ENCODE assay signal across 9 cellular contexts in genomic region chr3:171874251-171874679, GRCh38. TPM values are rescaled to one million over a fixed set of nuclear protein-coding genes. Genes with fewer than 3 reads are reported as not detected.
DNase-seq lines count a peak whose midpoint lies in the region.
"Had no signal": no experiment of that assay in that cellular context is flagged by ENCODE, and none has a peak within 500 bp of the region (broad histone marks: within the 10 kb centered on the region; RNA-seq: fewer than 3 reads in every experiment).

No MANE protein-coding gene starts in this region.

- peak overlapping the region; percentile 52 for H3K4me3 ChIP-seq in SK-N-MC
- no peak overlapping the region for H3K4me3 ChIP-seq in rectal smooth muscle tissue (ENCODE audit: low read length)

- H3K4me1 Mint-ChIP-seq in T-helper 2 cell treated with Interferon-gamma antibody and Interleukin-4, amounts not matched to agents 5 μg/mL and 100 μg/mL, for 36 hours (ENCODE audit: low read depth) = peaks cover 5% of the 10 kb centered on the region

- H3K27me3 Mint-ChIP-seq in T-helper 2 cell treated with Interferon-gamma antibody and Interleukin-4, amounts not matched to agents 5 μg/mL and 100 μg/mL, for 36 hours (ENCODE audit: low read depth) = peaks cover 16% of the 10 kb centered on the region

- H3K36me3 ChIP-seq in SK-N-MC (ENCODE audit: insufficient read depth, low read length) = no peaks in the 10 kb centered on the region
- H3K36me3 ChIP-seq in rectal smooth muscle tissue (ENCODE audit: control insufficient read depth, insufficient read depth, low read length) = no peaks in the 10 kb centered on the region

- H3K4me1 ChIP-seq in rectal smooth muscle tissue (ENCODE audit: control insufficient read depth, insufficient read depth, low read length) = peaks cover 3% of the 10 kb centered on the region

- no peak overlapping the region for H3K4me3 Mint-ChIP-seq in T-helper 2 cell treated with Interferon-gamma antibody and Interleukin-4, amounts not matched to agents 5 μg/mL and 100 μg/mL, for 36 hours

- no peaks in the 10 kb centered on the region for H3K27me3 ChIP-seq in rectal smooth muscle tissue (ENCODE audit: control insufficient read depth, insufficient read depth, low read length)

- H3K36me3 Mint-ChIP-seq in T-helper 2 cell treated with Interferon-gamma antibody and Interleukin-4, amounts not matched to agents 5 μg/mL and 100 μg/mL, for 36 hours (ENCODE audit: low read depth) = no peaks in the 10 kb centered on the region

- H3K9me3 Mint-ChIP-seq in T-helper 2 cell treated with Interferon-gamma antibody and Interleukin-4, amounts not matched to agents 5 μg/mL and 100 μg/mL, for 36 hours = no peaks in the 10 kb centered on the region

- DNase-seq in GM03348 (ENCODE audit: low spot score) (peak; percentile 74), SK-N-MC (ENCODE audit: low read depth, low spot score) (peak; percentile 86), glomerular endothelial cell (ENCODE audit: extremely low read depth, low read depth, low spot score) (peak; percentile 96), NCI-H1694 treated with DMSO at 0.1 percent for 48 hours (lab: John Stamatoyannopoulos, UW) (no peak), middle frontal gyrus (ENCODE audit: extremely low spot score, low spot score) (no peak), G401 (ENCODE audit: low spot score) (no peak)
- DNase-seq in T-helper 2 cell treated with Interferon-gamma antibody and Interleukin-4, amounts not matched to agents 5 μg/mL and 100 μg/mL, for 36 hours (ENCODE audit: low spot score) = no peak

- no peaks in the 10 kb centered on the region for H3K9me3 ChIP-seq in SK-N-MC (ENCODE audit: low read depth, low read length)

- H3K27ac ChIP-seq in SK-N-MC = peak overlapping the region; percentile 86
- peak overlapping the region; percentile 66 for H3K27ac ChIP-seq in rectal smooth muscle tissue (ENCODE audit: low read depth, low read length)

- in situ Hi-C loops in G401 (cut with HindIII; ENCODE audit: low sequenced_read_pairs) = no loop called here

- H3K27ac Mint-ChIP-seq in T-helper 2 cell treated with Interferon-gamma antibody and Interleukin-4, amounts not matched to agents 5 μg/mL and 100 μg/mL, for 36 hours = no peak overlapping the region

- H3K9ac ChIP-seq in SK-N-MC (ENCODE audit: insufficient read length) = peak overlapping the region; percentile 21
- no peak overlapping the region for H3K9ac ChIP-seq in rectal smooth muscle tissue (ENCODE audit: low read length)

RNA-seq across cellular contexts. Expression of gene TMEM212, which starts 31.1 kb away (rescaled TPM):
- total RNA-seq in glomerular endothelial cell = not detected in 2 replicates
- total RNA-seq in G401 (2014; rRNA removed; shearing (Covaris generic)) = not detected in 2 replicates
- total RNA-seq: mesenteric fat pad had no signal

Comparison
In these comparisons a context has a peak if more than half of its experiments do, and no peak if none do; other contexts are left out.
1. DNase-seq: peak in GM03348 (single experiment), SK-N-MC (single experiment) and glomerular endothelial cell (single experiment); none in NCI-H1694 treated with DMSO at 0.1 percent for 48 hours (single experiment), middle frontal gyrus (single experiment), G401 (single experiment) and T-helper 2 cell treated with Interferon-gamma antibody and Interleukin-4, amounts not matched to agents 5 μg/mL and 100 μg/mL, for 36 hours (single experiment).